Comparison of ENCODE assay signal across 13 cellular contexts in genomic region chr20:34024733-34025351, GRCh38. TPM values are rescaled to one million over a fixed set of nuclear protein-coding genes. Genes with fewer than 3 reads are reported as not detected.
DNase-seq lines count a peak whose midpoint lies in the region; ATAC-seq and TF ChIP-seq lines count a peak whose summit lies in the region.
"Had no signal": no experiment of that assay in that cellular context is flagged by ENCODE, and none has a peak within 500 bp of the region (broad histone marks: within the 10 kb centered on the region; RNA-seq: fewer than 3 reads in every experiment).

No MANE protein-coding gene starts in this region.

- H3K4me1 ChIP-seq in BLaER1, result peaks cover 61% of the 10 kb centered on the region
- peaks cover 27% of the 10 kb centered on the region for H3K4me1 ChIP-seq in neural progenitor cell
- peaks cover 32% of the 10 kb centered on the region for H3K4me1 ChIP-seq in CD8-positive, alpha-beta T cell (ENCODE audit: insufficient read depth, low read length)

- H3K36me3 ChIP-seq in BLaER1 (peaks cover 46% of the 10 kb centered on the region), neural progenitor cell (no peaks in the 10 kb centered on the region)
- H3K36me3 ChIP-seq in CD8-positive, alpha-beta T cell (ENCODE audit: insufficient read depth, low read length), result no peaks in the 10 kb centered on the region

- no peak overlapping the region for H3K4me3 ChIP-seq in BLaER1
- no peak overlapping the region for H3K4me3 ChIP-seq in neural progenitor cell
- no peak overlapping the region for H3K4me3 ChIP-seq in CD8-positive, alpha-beta T cell (ENCODE audit: low read depth, low read length)

- no peak for ATAC-seq in effector memory CD8-positive, alpha-beta T cell (replicated peaks)
- ATAC-seq in GM21717 (IDR thresholded peaks at IDR 0.05; ENCODE audit: unreplicated experiment), result no peak
- ATAC-seq in CD8-positive, alpha-beta T cell, result no peak

- H3K4me1 Mint-ChIP-seq in effector memory CD8-positive, alpha-beta T cell (ENCODE audit: low read depth in 2 of 2), result peaks cover 66 to 79% of the 10 kb centered on the region in 2 donors
- peaks cover 23% of the 10 kb centered on the region for H3K4me1 Mint-ChIP-seq in neural progenitor cell
- H3K4me1 Mint-ChIP-seq in CD8-positive, alpha-beta T cell (ENCODE audit: low read depth), result peaks cover 84% of the 10 kb centered on the region

- H3K9ac ChIP-seq in BLaER1 (no peak overlapping the region), neural progenitor cell (no peak overlapping the region)

- TF ChIP-seq CTCF in neural progenitor cell (IDR thresholded peaks at IDR 0.05), result no peak
- TF ChIP-seq CTCF in CD8-positive, alpha-beta T cell (IDR thresholded peaks at IDR 0.05), result no peak

- H3F3A ChIP-seq in neural progenitor cell (ENCODE audit: low read depth), result peaks cover 6% of the 10 kb centered on the region

- no peaks in the 10 kb centered on the region for H3K27me3 ChIP-seq in BLaER1
- H3K27me3 ChIP-seq in neural progenitor cell, result no peaks in the 10 kb centered on the region
- no peaks in the 10 kb centered on the region for H3K27me3 ChIP-seq in CD8-positive, alpha-beta T cell (ENCODE audit: insufficient read depth, low read length)

- intact Hi-C loops in CD8-positive, alpha-beta T cell (cut with DNase I, micrococcal nuclease), result loop anchor here in 1 of 2 experiments (5.0 kb wide), 1 partner anchor 78 kb away; no protein-coding TSS in a partner anchor

- peak overlapping the region in 1 of 2 donors; percentile 75 for H3K27ac Mint-ChIP-seq in effector memory CD8-positive, alpha-beta T cell
- no peak overlapping the region for H3K27ac Mint-ChIP-seq in neural progenitor cell
- H3K27ac Mint-ChIP-seq in CD8-positive, alpha-beta T cell, result no peak overlapping the region

- CTCF ChIA-PET in CD8-positive, alpha-beta T cell (lab: Charles Lee), result no interaction called here

- peak overlapping the region; percentile 49; the same call in 1 of the 2 replicates for H3K27ac ChIP-seq in BLaER1
- no peak overlapping the region for H3K27ac ChIP-seq in neural progenitor cell
- H3K27ac ChIP-seq in CD8-positive, alpha-beta T cell (ENCODE audit: low read depth, low read length), result no peak overlapping the region
- H3K27ac ChIP-seq: epithelial cell of prostate had no signal

- H3K27me3 Mint-ChIP-seq in effector memory CD8-positive, alpha-beta T cell, result no peaks in the 10 kb centered on the region
- H3K27me3 Mint-ChIP-seq in neural progenitor cell (ENCODE audit: insufficient read depth, low read depth), result no peaks in the 10 kb centered on the region
- H3K27me3 Mint-ChIP-seq in CD8-positive, alpha-beta T cell (ENCODE audit: low read depth), result no peaks in the 10 kb centered on the region

- peaks cover 95% of the 10 kb centered on the region for H3K79me2 ChIP-seq in neural progenitor cell (ENCODE audit: low read depth)

- POLR2A ChIA-PET in CD8-positive, alpha-beta T cell (lab: Charles Lee), result interaction anchor here (0.6 to 1.1 kb wide), 4 partner anchors 44 to 303 kb away, joined by 3 to 6 read pairs (median 4); no protein-coding TSS in a partner anchor

- peaks cover 23% of the 10 kb centered on the region for H3K36me3 Mint-ChIP-seq in effector memory CD8-positive, alpha-beta T cell (ENCODE audit: insufficient read depth)
- H3K36me3 Mint-ChIP-seq in neural progenitor cell, result peaks cover 8% of the 10 kb centered on the region
- peaks cover 16% of the 10 kb centered on the region for H3K36me3 Mint-ChIP-seq in CD8-positive, alpha-beta T cell

- H3K4me3 Mint-ChIP-seq in effector memory CD8-positive, alpha-beta T cell, result peak overlapping the region; percentile 21 to 27
- peak overlapping the region; percentile 31 for H3K4me3 Mint-ChIP-seq in neural progenitor cell
- H3K4me3 Mint-ChIP-seq in CD8-positive, alpha-beta T cell, result no peak overlapping the region

- H3K9me3 Mint-ChIP-seq in effector memory CD8-positive, alpha-beta T cell, result no peaks in the 10 kb centered on the region
- H3K9me3 Mint-ChIP-seq in neural progenitor cell, result no peaks in the 10 kb centered on the region
- H3K9me3 Mint-ChIP-seq in CD8-positive, alpha-beta T cell, result no peaks in the 10 kb centered on the region

- no peak overlapping the region for H2AFZ ChIP-seq in neural progenitor cell (replicated peaks)

- H4K20me1 ChIP-seq in BLaER1 (peaks cover 99% of the 10 kb centered on the region), neural progenitor cell (ENCODE audit: low read depth) (peaks cover 49% of the 10 kb centered on the region)

- no peaks in the 10 kb centered on the region for H3K9me3 ChIP-seq in BLaER1
- H3K9me3 ChIP-seq in neural progenitor cell (ENCODE audit: low read depth), result no peaks in the 10 kb centered on the region
- H3K9me3 ChIP-seq in CD8-positive, alpha-beta T cell (ENCODE audit: low read length), result no peaks in the 10 kb centered on the region

- peak overlapping the region; percentile 57 for H3K4me2 ChIP-seq in BLaER1
- H3K4me2 ChIP-seq in neural progenitor cell, result no peak overlapping the region

- peak; percentile 34 for DNase-seq in HuH-7 (ENCODE audit: low spot score)
- no peak for DNase-seq in effector memory CD8-positive, alpha-beta T cell
- DNase-seq in neural progenitor cell (ENCODE audit: low spot score), result no peak
- DNase-seq in NCI-H774 (lab: John Stamatoyannopoulos, UW), result no peak
- no peak for DNase-seq in COR-L47 (lab: John Stamatoyannopoulos, UW)
- DNase-seq in CD8-positive, alpha-beta T cell, result no peak
- DNase-seq: activated CD4-positive, alpha-beta T cell treated with anti-CD3 and anti-CD28 coated beads for 4 hours; activated effector memory CD4-positive, alpha-beta T cell treated with Interleukin-2 at 50 U/mL for 16 hours; mammary epithelial cell; NCI-H1930 had no signal

RNA-seq across cellular contexts. Expression of gene RALY, which starts 31.1 kb away (rescaled TPM):
- total RNA-seq in neural progenitor cell (ENCODE audit: low replicate concordance), result 102 and 178 TPM in 2 replicates
- total RNA-seq in CD8-positive, alpha-beta T cell, result 100 to 1,000 TPM; 110 to 113 TPM
